14 cellular contexts compared by ENCODE assay signal in the genomic region with DNA sequence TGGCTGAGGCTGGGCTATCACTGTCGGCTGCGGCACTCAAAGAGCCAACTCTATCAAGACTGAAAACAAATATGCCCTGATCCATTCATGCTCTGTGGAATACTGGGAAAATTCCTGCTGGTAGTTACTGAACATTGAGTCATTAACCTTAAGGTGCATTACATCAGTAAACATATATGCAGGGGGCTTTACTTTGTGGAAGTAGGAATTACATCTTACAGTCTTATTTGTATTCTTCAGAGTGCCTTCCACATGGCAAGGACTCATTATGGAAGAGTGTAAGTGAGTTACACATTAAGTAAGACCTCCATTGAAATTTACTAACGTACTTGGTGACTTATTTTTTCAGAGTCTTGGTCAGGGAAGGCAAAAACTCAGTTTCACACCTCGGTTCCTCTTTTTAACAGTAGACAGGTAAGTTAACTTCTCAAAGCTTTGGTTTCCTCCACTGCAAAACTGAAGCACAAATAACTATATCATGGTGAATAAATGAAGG. TPM values are rescaled to one million over a fixed set of nuclear protein-coding genes. Genes with fewer than 3 reads are reported as not detected.
DNase-seq lines count a peak whose midpoint lies in the region; ATAC-seq and TF ChIP-seq lines count a peak whose summit lies in the region.
"Had no signal": no experiment of that assay in that cellular context is flagged by ENCODE, and none has a peak within 500 bp of the region (broad histone marks: within the 10 kb centered on the region; RNA-seq: fewer than 3 reads in every experiment).

No MANE protein-coding gene starts in this region.

- no peak overlapping the region for H3K27ac ChIP-seq in gastroesophageal sphincter
- no peak overlapping the region for H3K27ac ChIP-seq in psoas muscle
- H3K27ac ChIP-seq: epithelial cell of prostate had no signal

- TF ChIP-seq CTCF in gastroesophageal sphincter (IDR thresholded peaks at IDR 0.05) (no peak), psoas muscle (IDR thresholded peaks at IDR 0.05) (no peak)

- no peaks in the 10 kb centered on the region for H3K9me3 ChIP-seq in gastroesophageal sphincter
- H3K9me3 ChIP-seq in psoas muscle, result no peaks in the 10 kb centered on the region

- WGBS in gastroesophageal sphincter (ENCODE audit: low coverage in 1 of 2), 2 donors, result 77 to 84% methylated on average over 3 to 4 of the region's 4 CpGs
- WGBS in psoas muscle, 3 donors, result 76 to 87% (median 79%) methylated on average over 4 of the region's 4 CpGs

- TF ChIP-seq POLR2A in gastroesophageal sphincter (IDR thresholded peaks at IDR 0.05), result no peak

- peak; percentile 97 for ATAC-seq in GM18907 (IDR thresholded peaks at IDR 0.05; ENCODE audit: unreplicated experiment)
- peak; percentile 91 for ATAC-seq in GM21717 (IDR thresholded peaks at IDR 0.05; ENCODE audit: unreplicated experiment)
- peak; percentile 88 for ATAC-seq in HG03139 (IDR thresholded peaks at IDR 0.05; ENCODE audit: unreplicated experiment)
- no peak for ATAC-seq in sciatic nerve
- no peak for ATAC-seq in gastroesophageal sphincter
- ATAC-seq in psoas muscle, result no peak

- H3K4me1 ChIP-seq in gastroesophageal sphincter (no peaks in the 10 kb centered on the region), psoas muscle (no peaks in the 10 kb centered on the region)

- DNase-seq in kidney glomerular epithelial cell (lab: John Stamatoyannopoulos, UW), result peak; percentile 2
- DNase-seq in sciatic nerve (ENCODE audit: low spot score), result no peak
- DNase-seq in psoas muscle, result no peak
- no peak for DNase-seq in mesenteric fat pad (ENCODE audit: low spot score)
- DNase-seq: stimulated activated CD4-positive, alpha-beta T cell treated with anti-CD3 and anti-CD28 coated beads, Interleukin-1b, Interleukin-23, amount 100 ng/mL, for 48 hours; substantia nigra had no signal

- intact Hi-C loops in sciatic nerve (cut with DNase I) (no loop called here), psoas muscle (cut with DNase I) (no loop called here)

- H3K36me3 ChIP-seq in gastroesophageal sphincter, result no peaks in the 10 kb centered on the region
- no peaks in the 10 kb centered on the region for H3K36me3 ChIP-seq in psoas muscle (ENCODE audit: insufficient read depth in 1 of 2, low read depth in 1 of 2)

- H3K4me3 ChIP-seq in gastroesophageal sphincter, result no peak overlapping the region
- no peak overlapping the region for H3K4me3 ChIP-seq in psoas muscle

- H3K27me3 ChIP-seq in gastroesophageal sphincter (no peaks in the 10 kb centered on the region), psoas muscle (ENCODE audit: insufficient read depth in 3 of 3, low read length in 2 of 3) (no peaks in the 10 kb centered on the region)

- no peak for TF ChIP-seq EP300 in gastroesophageal sphincter (IDR thresholded peaks at IDR 0.05)

RNA-seq across cellular contexts. Expression of a gene that starts 4.5 kb away (rescaled TPM):
- total RNA-seq in sciatic nerve, result not detected
- total RNA-seq in gastroesophageal sphincter, result not detected
- not detected for total RNA-seq in psoas muscle
- polyA plus RNA-seq in psoas muscle, result not detected
- total RNA-seq in mesenteric fat pad, result not detected
- total RNA-seq: H4, neural crest cell, RPMI7951 had no signal

Comparison
In these comparisons a context has a peak if more than half of its experiments do, and no peak if none do; other contexts are left out.
1. ATAC-seq: peak in GM18907 (single experiment), GM21717 (single experiment) and HG03139 (single experiment); none in sciatic nerve (single experiment), gastroesophageal sphincter (single experiment) and psoas muscle (0 of 4).